In genomic region chr22:27572267-27572666, GRCh38 we compare ENCODE assay signal across 22 cellular contexts.
DNase-seq lines count a peak whose midpoint lies in the region; ATAC-seq and TF ChIP-seq lines count a peak whose summit lies in the region.
"Had no signal": no experiment of that assay in that cellular context is flagged by ENCODE, and none has a peak within 500 bp of the region (broad histone marks: within the 10 kb centered on the region; RNA-seq: fewer than 3 reads in every experiment).

No MANE protein-coding gene starts in this region.

- TF ChIP-seq CTCF in SK-N-SH (IDR thresholded peaks at IDR 0.05) (no peak), endodermal cell (conservative IDR thresholded peaks at IDR 0.05) (no peak), neural progenitor cell (IDR thresholded peaks at IDR 0.05) (no peak), mammary epithelial cell (conservative IDR thresholded peaks at IDR 0.05 in 1 of 2, IDR thresholded peaks at IDR 0.05 in 1 of 2; ENCODE audit: extremely low read depth in 1 of 2, insufficient read depth in 1 of 2, low read depth in 1 of 2, low read length in 2 of 2) (no peak)

- H3K4me1 Mint-ChIP-seq in endodermal cell, result peaks cover 26% of the 10 kb centered on the region
- peaks cover 81% of the 10 kb centered on the region for H3K4me1 Mint-ChIP-seq in neural progenitor cell

- ATAC-seq in SK-N-SH treated with all-trans-retinoic acid at 6 μM for 48 hours, result no peak
- ATAC-seq: A549, GM23338, HCT116 had no signal

- 63% methylated on average over 2 of the region's 2 CpGs for WGBS in SK-N-SH (ENCODE audit: low lambda C conversion rate)
- WGBS in endodermal cell (ENCODE audit: insufficient coverage in 1 of 2, insufficient read length in 1 of 2), 2 experiments, result 97 to 100% methylated on average over 1 to 2 of the region's 2 CpGs
- 96% methylated on average over 2 of the region's 2 CpGs for WGBS in mammary epithelial cell (ENCODE audit: low coverage, missing lambda C conversion rate)

- DNase-seq in SK-N-SH (no peak), endodermal cell (no peak), neural progenitor cell (ENCODE audit: low spot score) (no peak), mammary epithelial cell (no peak), NOMO-1 treated with dmso at 0.1 percent for 144 hours (lab: John Stamatoyannopoulos, UW; ENCODE audit: unreplicated experiment) (no peak), NCI-H1436 treated with DMSO at 0.1 percent for 48 hours (lab: John Stamatoyannopoulos, UW) (no peak)
- DNase-seq in stimulated activated CD4-positive, alpha-beta T cell treated with anti-CD3 and anti-CD28 coated beads, Interleukin-12 subunit alpha, Interleukin-12 subunit beta, amount 100 ng/mL, for 4 hours, result no peak
- DNase-seq: AML-193; Caco-2; CD4-positive, alpha-beta T cell; DMS153; DMS79; GDM1; H7; IMR-90 had no signal

- H3K27ac ChIP-seq in SK-N-SH (ENCODE audit: low read depth in 2 of 2, low read length in 1 of 2) (no peak overlapping the region), endodermal cell (ENCODE audit: low read depth, low read length) (peak overlapping the region; percentile 72), neural progenitor cell (no peak overlapping the region), mammary epithelial cell (ENCODE audit: insufficient read depth, low read depth, low read length) (no peak overlapping the region)
- H3K27ac ChIP-seq: 22Rv1, A549, C4-2B, HL-60 had no signal

- H3F3A ChIP-seq in SK-N-SH (replicated peaks; ENCODE audit: insufficient read depth) (no peaks in the 10 kb centered on the region), neural progenitor cell (ENCODE audit: low read depth) (peaks cover 21% of the 10 kb centered on the region)

- no peak for TF ChIP-seq EP300 in SK-N-SH (IDR thresholded peaks at IDR 0.05; ENCODE audit: borderline replicate concordance in 1 of 2, low read depth in 1 of 2, low read length in 1 of 2)

- H4K20me1 ChIP-seq in SK-N-SH (ENCODE audit: insufficient read depth) (no peaks in the 10 kb centered on the region), neural progenitor cell (ENCODE audit: low read depth) (no peaks in the 10 kb centered on the region), mammary epithelial cell (ENCODE audit: insufficient read depth, low read length) (no peaks in the 10 kb centered on the region)

- POLR2A ChIA-PET in SK-N-SH (lab: Yijun Ruan, JAX), result no interaction called here

- H3K9me3 ChIP-seq in SK-N-SH, result no peaks in the 10 kb centered on the region
- H3K9me3 ChIP-seq in endodermal cell (ENCODE audit: control insufficient read depth, low read length), result peaks cover 7% of the 10 kb centered on the region
- H3K9me3 ChIP-seq in neural progenitor cell (ENCODE audit: low read depth), result no peaks in the 10 kb centered on the region
- no peaks in the 10 kb centered on the region for H3K9me3 ChIP-seq in mammary epithelial cell (replicated peaks; ENCODE audit: insufficient read depth, low read length)

- in situ Hi-C loops in mammary epithelial cell (cut with MboI; ENCODE audit: low sequenced_read_pairs in 2 of 2), result no loop called here

- intact Hi-C loops in mammary epithelial cell (cut with micrococcal nuclease), result no loop called here

- peaks cover 37% of the 10 kb centered on the region for H3K27me3 Mint-ChIP-seq in endodermal cell (ENCODE audit: insufficient read depth)
- H3K27me3 Mint-ChIP-seq in neural progenitor cell (ENCODE audit: insufficient read depth, low read depth), result peaks cover 9% of the 10 kb centered on the region

- H3K4me3 ChIP-seq in SK-N-SH (ENCODE audit: low read depth in 2 of 2, low read length in 1 of 2) (no peak overlapping the region), endodermal cell (ENCODE audit: low read length) (no peak overlapping the region), neural progenitor cell (no peak overlapping the region), mammary epithelial cell (replicated peaks in 1 of 3; ENCODE audit: insufficient read depth in 1 of 3, low read depth in 2 of 3, low read length in 3 of 3) (no peak overlapping the region)
- H3K4me3 ChIP-seq: A549, GM23338 had no signal

- H3K9me3 Mint-ChIP-seq in endodermal cell (peaks cover 2% of the 10 kb centered on the region), neural progenitor cell (peaks cover 4% of the 10 kb centered on the region)
- H3K9me3 Mint-ChIP-seq: GM23338 had no signal

- no peak overlapping the region for H2AFZ ChIP-seq in SK-N-SH (ENCODE audit: low read depth)
- H2AFZ ChIP-seq in neural progenitor cell (replicated peaks), result peak overlapping the region; percentile 8
- H2AFZ ChIP-seq in mammary epithelial cell (ENCODE audit: low read depth, low read length), result no peak overlapping the region

- no peak for TF ChIP-seq RAD21 in SK-N-SH (IDR thresholded peaks at IDR 0.05; ENCODE audit: low read length)

- H3K4me2 ChIP-seq in SK-N-SH (no peak overlapping the region), neural progenitor cell (peak overlapping the region; percentile 4), mammary epithelial cell (ENCODE audit: insufficient read depth, low read depth, low read length) (no peak overlapping the region)
- H3K4me2 ChIP-seq: A549 had no signal

- H3K27ac Mint-ChIP-seq in endodermal cell (peak overlapping the region; percentile 2), neural progenitor cell (peak overlapping the region; percentile 97)
- H3K27ac Mint-ChIP-seq: CD4-positive, alpha-beta T cell; GM23338 had no signal

- dilution Hi-C loops in mammary epithelial cell (cut with HindIII; ENCODE audit: low sequenced_read_pairs), result no loop called here

- CTCF ChIA-PET in SK-N-SH (lab: Yijun Ruan, JAX), result no interaction called here
- CTCF ChIA-PET in mammary epithelial cell (lab: Charles Lee; ENCODE audit: low non-redundant PET), result no interaction called here

- H3K4me1 ChIP-seq in SK-N-SH (ENCODE audit: control insufficient read depth in 1 of 2, insufficient read depth in 2 of 2, low read depth in 1 of 2, low read length in 1 of 2) (no peaks in the 10 kb centered on the region), endodermal cell (ENCODE audit: control insufficient read depth, insufficient read depth, low read length) (no peaks in the 10 kb centered on the region), neural progenitor cell (peaks cover 21% of the 10 kb centered on the region), mammary epithelial cell (ENCODE audit: insufficient read depth, low read length) (no peaks in the 10 kb centered on the region)
- H3K4me1 ChIP-seq: A549, Caco-2 had no signal

- H3K9me2 ChIP-seq in SK-N-SH, result no peaks in the 10 kb centered on the region

- H3K27me3 ChIP-seq in SK-N-SH (ENCODE audit: insufficient read depth) (peaks cover 8% of the 10 kb centered on the region; the same call in 1 of the 2 replicates), endodermal cell (ENCODE audit: control insufficient read depth, insufficient read depth, low read length, poor library complexity, severe bottlenecking) (peaks cover 5% of the 10 kb centered on the region), neural progenitor cell (no peaks in the 10 kb centered on the region), mammary epithelial cell (ENCODE audit: insufficient read depth, low read length) (no peaks in the 10 kb centered on the region)

- H3K36me3 ChIP-seq in SK-N-SH (replicated peaks in 1 of 2; ENCODE audit: control insufficient read depth in 1 of 2, insufficient read depth in 2 of 2, low read length in 1 of 2) (no peaks in the 10 kb centered on the region), endodermal cell (ENCODE audit: control insufficient read depth, insufficient read depth, low read length) (no peaks in the 10 kb centered on the region), neural progenitor cell (no peaks in the 10 kb centered on the region), mammary epithelial cell (ENCODE audit: insufficient read depth, low read length) (no peaks in the 10 kb centered on the region)

- H3K79me2 ChIP-seq in SK-N-SH (ENCODE audit: insufficient read depth), result no peaks in the 10 kb centered on the region
- H3K79me2 ChIP-seq in neural progenitor cell (ENCODE audit: low read depth), result no peaks in the 10 kb centered on the region
- no peaks in the 10 kb centered on the region for H3K79me2 ChIP-seq in mammary epithelial cell (ENCODE audit: insufficient read depth, low read length)

- no TSS peak for BruUV-seq in mammary epithelial cell (replicated peaks; lab: Mats Ljungman, UMichigan)

- peak overlapping the region; percentile 12 for H3K4me3 Mint-ChIP-seq in endodermal cell
- H3K4me3 Mint-ChIP-seq in neural progenitor cell, result peak overlapping the region; percentile 44
- H3K4me3 Mint-ChIP-seq: CD4-positive, alpha-beta T cell; GM23338 had no signal

- no peak overlapping the region for H3K9ac ChIP-seq in SK-N-SH
- no peak overlapping the region for H3K9ac ChIP-seq in endodermal cell (ENCODE audit: extremely low read depth, low read length, poor library complexity, severe bottlenecking)
- H3K9ac ChIP-seq in neural progenitor cell, result no peak overlapping the region
- H3K9ac ChIP-seq in mammary epithelial cell (ENCODE audit: insufficient read depth, low read length), result no peak overlapping the region

- H3K36me3 Mint-ChIP-seq in endodermal cell (ENCODE audit: low read depth) (no peaks in the 10 kb centered on the region), neural progenitor cell (no peaks in the 10 kb centered on the region)

TF ChIP-seq in SK-N-SH treated with all-trans-retinoic acid at 6 μM for 48 hours, 23 proteins besides CTCF, POLR2A, EP300 and RAD21:
- no peak for TF ChIP-seq TCF4 (CRISPR knock-in tag; IDR thresholded peaks at IDR 0.05; ENCODE audit: borderline replicate concordance)
- peak; percentile 96 for TF ChIP-seq ZNF565 (CRISPR knock-in tag; conservative IDR thresholded peaks at IDR 0.05; ENCODE audit: low read depth)
- no peak for TF ChIP-seq TOX (CRISPR knock-in tag; IDR thresholded peaks at IDR 0.05; ENCODE audit: borderline replicate concordance)
- TF ChIP-seq ZFP30 (CRISPR knock-in tag; IDR thresholded peaks at IDR 0.05), result no peak

TF ChIP-seq in SK-N-SH, 30 proteins besides CTCF, POLR2A, EP300 and RAD21 (continues in another document):
- TF ChIP-seq MEF2A (IDR thresholded peaks at IDR 0.05; ENCODE audit: borderline replicate concordance, low read depth) (no peak), TCF12 (IDR thresholded peaks at IDR 0.05) (no peak), USF2 (IDR thresholded peaks at IDR 0.05; ENCODE audit: borderline replicate concordance, low read depth, low read length) (no peak), RFX5 (IDR thresholded peaks at IDR 0.05; ENCODE audit: low read length) (no peak), NFIC (IDR thresholded peaks at IDR 0.05; ENCODE audit: borderline replicate concordance) (no peak), TAF1 (IDR thresholded peaks at IDR 0.05; ENCODE audit: borderline replicate concordance, low read depth, low read length) (no peak)
